In genomic region chr5:133926489-133926878, GRCh38 we compare ENCODE assay signal across 20 cellular contexts.
"Had no signal": no experiment of that assay in that cellular context is flagged by ENCODE, and none has a peak within 500 bp of the region (broad histone marks: within the 10 kb centered on the region; RNA-seq: fewer than 3 reads in every experiment).

No MANE protein-coding gene starts in this region.

- H3K9me3 ChIP-seq: psoas muscle, thoracic aorta had no signal

- ATAC-seq: activated CD8-positive, alpha-beta T cell treated with anti-CD3 and anti-CD28 coated beads, Interleukin-2, amount 10 ng/mL, durations not matched to agents 7 days and 5 days; activated naive CD8-positive, alpha-beta T cell treated with anti-CD3 and anti-CD28 coated beads, Interleukin-2, amount 50 U/mL, for 24 hours; activated T-cell treated with anti-CD3 and anti-CD28 coated beads, Interleukin-2, amount 50 U/mL, for 4 hours; psoas muscle; right cardiac atrium; T-cell had no signal

- DNase-seq: activated CD4-positive, alpha-beta T cell treated with anti-CD3 and anti-CD28 coated beads, Interleukin-2, amount 10 ng/mL, durations not matched to agents 7 days and 5 days; activated CD8-positive, alpha-beta memory T cell treated with anti-CD3 and anti-CD28 coated beads, Interleukin-2, amount 50 U/mL, for 4 hours; activated CD8-positive, alpha-beta T cell treated with anti-CD3 and anti-CD28 coated beads, Interleukin-2, amount 10 ng/mL, durations not matched to agents 7 days and 5 days; activated effector memory CD4-positive, alpha-beta T cell treated with Interleukin-2 at 50 U/mL for 16 hours; activated naive CD4-positive, alpha-beta T cell treated with anti-CD3 and anti-CD28 coated beads, Interleukin-2, amount 10 ng/mL, durations not matched to agents 7 days and 5 days; activated naive CD8-positive, alpha-beta T cell treated with anti-CD3 and anti-CD28 coated beads, Interleukin-2, amount 50 U/mL, for 24 hours; activated T-cell treated with anti-CD3 and anti-CD28 coated beads, Interleukin-2, amount 50 U/mL, for 4 hours; anterior cingulate cortex; glutamatergic neuron; hypothalamus; psoas muscle; right cardiac atrium; T-cell had no signal

- H3K4me1 ChIP-seq: foreskin keratinocyte, psoas muscle had no signal

- H3K4me3 ChIP-seq: coronary artery, psoas muscle, skin epidermis, thoracic aorta had no signal

- H3K27ac Mint-ChIP-seq: activated CD4-positive, alpha-beta T cell treated with anti-CD3 and anti-CD28 coated beads, Interleukin-2, amount 10 ng/mL, durations not matched to agents 7 days and 5 days; activated CD8-positive, alpha-beta T cell treated with anti-CD3 and anti-CD28 coated beads, Interleukin-2, amount 10 ng/mL, durations not matched to agents 7 days and 5 days; activated naive CD4-positive, alpha-beta T cell treated with anti-CD3 and anti-CD28 coated beads, Interleukin-2, amount 10 ng/mL, durations not matched to agents 7 days and 5 days; T-cell had no signal

- H3K36me3 Mint-ChIP-seq: activated naive CD4-positive, alpha-beta T cell treated with anti-CD3 and anti-CD28 coated beads, Interleukin-2, amount 10 ng/mL, durations not matched to agents 7 days and 5 days; T-cell had no signal

- H3K4me3 Mint-ChIP-seq: activated CD4-positive, alpha-beta T cell treated with anti-CD3 and anti-CD28 coated beads, Interleukin-2, amount 10 ng/mL, durations not matched to agents 7 days and 5 days; activated CD8-positive, alpha-beta T cell treated with anti-CD3 and anti-CD28 coated beads, Interleukin-2, amount 10 ng/mL, durations not matched to agents 7 days and 5 days; activated naive CD4-positive, alpha-beta T cell treated with anti-CD3 and anti-CD28 coated beads, Interleukin-2, amount 10 ng/mL, durations not matched to agents 7 days and 5 days; activated naive CD8-positive, alpha-beta T cell treated with anti-CD3 and anti-CD28 coated beads, Interleukin-2, amount 50 U/mL, for 24 hours; activated T-cell treated with anti-CD3 and anti-CD28 coated beads, Interleukin-2, amount 50 U/mL, for 4 hours; central memory CD8-positive, alpha-beta T cell; neural crest cell; T-cell had no signal

- H3K27me3 Mint-ChIP-seq: central memory CD8-positive, alpha-beta T cell had no signal

- H3K4me1 Mint-ChIP-seq: neural crest cell had no signal

- FAIRE-seq: keratinocyte had no signal

- H3K9me3 Mint-ChIP-seq: activated CD4-positive, alpha-beta T cell treated with anti-CD3 and anti-CD28 coated beads, Interleukin-2, amount 10 ng/mL, durations not matched to agents 7 days and 5 days; activated naive CD4-positive, alpha-beta T cell treated with anti-CD3 and anti-CD28 coated beads, Interleukin-2, amount 10 ng/mL, durations not matched to agents 7 days and 5 days; activated naive CD8-positive, alpha-beta T cell treated with anti-CD3 and anti-CD28 coated beads, Interleukin-2, amount 50 U/mL, for 24 hours; activated T-cell treated with anti-CD3 and anti-CD28 coated beads, Interleukin-2, amount 50 U/mL, for 4 hours; central memory CD8-positive, alpha-beta T cell; neural crest cell; T-cell had no signal

- H3K36me3 ChIP-seq: thoracic aorta had no signal

- H3K27ac ChIP-seq: coronary artery, foreskin keratinocyte, psoas muscle, skin epidermis, thoracic aorta had no signal
